Comparison of ENCODE assay signal across 8 cellular contexts in the genomic region with DNA sequence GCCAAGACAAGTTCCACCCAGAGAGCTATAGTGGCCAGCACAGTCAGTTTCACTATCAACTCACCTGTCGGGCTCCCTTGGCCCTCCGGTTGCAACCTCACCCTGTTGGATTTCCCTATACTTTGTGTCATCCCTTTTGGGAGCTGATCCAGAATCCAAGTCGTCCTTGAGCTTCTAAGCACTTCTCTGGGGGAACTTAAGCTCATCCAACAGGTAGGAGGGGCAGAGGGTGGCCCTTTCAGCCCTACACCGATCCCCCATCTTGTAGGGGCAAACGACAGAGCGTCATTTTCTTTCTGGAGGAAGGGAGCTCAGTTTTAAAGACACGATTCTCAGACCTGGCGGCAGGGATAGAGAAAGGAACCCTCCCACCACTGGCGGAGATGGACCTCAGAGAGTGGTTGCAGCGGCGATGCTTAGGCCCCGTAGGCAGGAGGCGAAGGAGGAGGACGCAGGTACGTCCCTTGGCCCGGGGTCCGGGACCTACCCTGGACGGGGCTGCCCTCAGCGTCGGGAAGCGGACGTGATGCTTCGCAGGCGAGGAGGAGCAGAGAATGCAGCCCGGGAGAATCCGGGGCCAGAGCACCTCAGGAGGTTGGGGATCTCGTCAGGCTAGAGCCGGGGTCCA. TPM values are rescaled to one million over a fixed set of nuclear protein-coding genes. Genes with fewer than 3 reads are reported as not detected.
DNase-seq lines count a peak whose midpoint lies in the region; ATAC-seq and TF ChIP-seq lines count a peak whose summit lies in the region.

No MANE protein-coding gene starts in this region.

- peak overlapping the region; percentile 99 for H3K27ac Mint-ChIP-seq in CD8-positive, alpha-beta T cell
- H3K27ac Mint-ChIP-seq in activated naive CD8-positive, alpha-beta T cell treated with anti-CD3 and anti-CD28 coated beads for 36 hours = peak overlapping the region; percentile 91

- TF ChIP-seq EP300 in sigmoid colon (IDR thresholded peaks at IDR 0.05) = no peak

- intact Hi-C loops in CD8-positive, alpha-beta T cell (cut with DNase I, micrococcal nuclease) = loop anchor here (1.0 to 5.0 kb wide), 12 partner anchors 16 to 449 kb away; a partner anchor contains a TSS
- intact Hi-C loops in right cardiac atrium (cut with DNase I) = no loop called here
- intact Hi-C loops in sigmoid colon (cut with DNase I) = loop anchor here (1.0 to 2.0 kb wide), 2 partner anchors 16 to 46 kb away; a partner anchor contains a TSS

- H3K4me1 ChIP-seq in CD8-positive, alpha-beta T cell (ENCODE audit: insufficient read depth, low read length) = peaks cover 22% of the 10 kb centered on the region
- H3K4me1 ChIP-seq in right cardiac atrium (ENCODE audit: control insufficient read depth, insufficient read depth, low read length) (no peaks in the 10 kb centered on the region), sigmoid colon (peaks cover 0 to 31% (median 19%) of the 10 kb centered on the region in 4 donors)

- no peaks in the 10 kb centered on the region for H3K9me3 Mint-ChIP-seq in CD8-positive, alpha-beta T cell
- H3K9me3 Mint-ChIP-seq in activated naive CD8-positive, alpha-beta T cell treated with anti-CD3 and anti-CD28 coated beads for 36 hours = no peaks in the 10 kb centered on the region

- peak in 2 of 7 experiments; percentile 5 to 28 for DNase-seq in CD8-positive, alpha-beta T cell
- DNase-seq in HT-29 (ENCODE audit: low spot score) = peak; percentile 33
- DNase-seq in activated naive CD8-positive, alpha-beta T cell treated with anti-CD3 and anti-CD28 coated beads for 36 hours = no peak
- DNase-seq in right cardiac atrium = no peak
- no peak for DNase-seq in sigmoid colon
- no peak for DNase-seq in NCI-H2171 treated with DMSO at 0.1 percent for 48 hours (lab: John Stamatoyannopoulos, UW)
- no peak for DNase-seq in 8988T

- 1% methylated on average over 28 of the region's 28 CpGs for WGBS in right cardiac atrium
- 1% methylated on average over 28 of the region's 28 CpGs for WGBS in sigmoid colon, 2 donors

- H3K4me1 Mint-ChIP-seq in CD8-positive, alpha-beta T cell (ENCODE audit: low read depth) = peaks cover 35% of the 10 kb centered on the region
- H3K4me1 Mint-ChIP-seq in activated naive CD8-positive, alpha-beta T cell treated with anti-CD3 and anti-CD28 coated beads for 36 hours = peaks cover 27% of the 10 kb centered on the region

- CTCF ChIA-PET in CD8-positive, alpha-beta T cell (lab: Charles Lee) = interaction anchor here (0.6 to 1.2 kb wide), 6 partner anchors 9 to 157 kb away, joined by 3 to 9 read pairs (median 4); no protein-coding TSS in a partner anchor

- TF ChIP-seq POLR2A in sigmoid colon (IDR thresholded peaks at IDR 0.05) = no peak

- H3K27me3 ChIP-seq in CD8-positive, alpha-beta T cell (ENCODE audit: insufficient read depth, low read length) = no peaks in the 10 kb centered on the region
- H3K27me3 ChIP-seq in right cardiac atrium (ENCODE audit: control insufficient read depth, insufficient read depth) = no peaks in the 10 kb centered on the region
- H3K27me3 ChIP-seq in sigmoid colon = no peaks in the 10 kb centered on the region

- POLR2A ChIA-PET in CD8-positive, alpha-beta T cell (lab: Charles Lee) = interaction anchor here (1.0 to 3.7 kb wide), 7 partner anchors 10 to 82 kb away, joined by 3 to 40 read pairs (median 5); a partner anchor contains a TSS

- H3K36me3 Mint-ChIP-seq in CD8-positive, alpha-beta T cell = peaks cover 28% of the 10 kb centered on the region
- peaks cover 3% of the 10 kb centered on the region for H3K36me3 Mint-ChIP-seq in activated naive CD8-positive, alpha-beta T cell treated with anti-CD3 and anti-CD28 coated beads for 36 hours

- no peak for TF ChIP-seq CTCF in CD8-positive, alpha-beta T cell (IDR thresholded peaks at IDR 0.05)
- no peak for TF ChIP-seq CTCF in sigmoid colon (IDR thresholded peaks at IDR 0.05)

- no peaks in the 10 kb centered on the region for H3K36me3 ChIP-seq in CD8-positive, alpha-beta T cell (ENCODE audit: insufficient read depth, low read length)
- H3K36me3 ChIP-seq in sigmoid colon = peaks cover 0 to 7% (median 0%) of the 10 kb centered on the region in 4 donors

- H3K4me3 Mint-ChIP-seq in CD8-positive, alpha-beta T cell = peak overlapping the region; percentile 96
- peak overlapping the region; percentile 92 for H3K4me3 Mint-ChIP-seq in activated naive CD8-positive, alpha-beta T cell treated with anti-CD3 and anti-CD28 coated beads for 36 hours

- peak; percentile 42 for ATAC-seq in CD8-positive, alpha-beta T cell
- ATAC-seq in GM19467 (IDR thresholded peaks at IDR 0.05; ENCODE audit: unreplicated experiment) (peak; percentile 11), right cardiac atrium (peak; percentile 54 to 61)

- H3K9me3 ChIP-seq in CD8-positive, alpha-beta T cell (ENCODE audit: low read length) = no peaks in the 10 kb centered on the region
- no peaks in the 10 kb centered on the region for H3K9me3 ChIP-seq in right cardiac atrium (ENCODE audit: control insufficient read depth, low read length)
- H3K9me3 ChIP-seq in sigmoid colon = no peaks in the 10 kb centered on the region

- peak overlapping the region; percentile 98 for H3K27ac ChIP-seq in CD8-positive, alpha-beta T cell (ENCODE audit: low read depth, low read length)
- H3K27ac ChIP-seq in right cardiac atrium (ENCODE audit: low read length) (peak overlapping the region; percentile 90), sigmoid colon (peak overlapping the region; percentile 83 to 96 (median 91))

- peak overlapping the region; percentile 82 for H3K4me3 ChIP-seq in CD8-positive, alpha-beta T cell (ENCODE audit: low read depth, low read length)
- peak overlapping the region; percentile 94 for H3K4me3 ChIP-seq in right cardiac atrium (ENCODE audit: low read length)
- peak overlapping the region; percentile 95 to 99 (median 98) for H3K4me3 ChIP-seq in sigmoid colon

- H3K27me3 Mint-ChIP-seq in CD8-positive, alpha-beta T cell (ENCODE audit: low read depth) = no peaks in the 10 kb centered on the region
- H3K27me3 Mint-ChIP-seq in activated naive CD8-positive, alpha-beta T cell treated with anti-CD3 and anti-CD28 coated beads for 36 hours = no peaks in the 10 kb centered on the region

RNA-seq across cellular contexts. Expression of a gene that starts 0.5 kb away (rescaled TPM):
- 10 to 100 TPM; 35.9 to 45.2 TPM for total RNA-seq in CD8-positive, alpha-beta T cell
- 17.2 and 18.5 TPM in 2 replicates for total RNA-seq in HT-29 (2014; rRNA removed; shearing (Covaris generic))
- 10 to 100 TPM; 13.7 to 14.4 TPM for total RNA-seq in activated naive CD8-positive, alpha-beta T cell treated with anti-CD3 and anti-CD28 coated beads for 36 hours
- total RNA-seq in right cardiac atrium (10 to 100 TPM; 40.6 to 56.8 (median 47.2) TPM), sigmoid colon (10 to 100 TPM; 41.6 to 65.4 (median 51.9) TPM)
- polyA plus RNA-seq in right cardiac atrium (34.7 TPM), sigmoid colon (10 to 100 TPM; 30.0 to 37.9 (median 34.8) TPM)

RNA-seq across cellular contexts. Expression of a gene that starts 15.8 kb away (rescaled TPM):
- total RNA-seq in CD8-positive, alpha-beta T cell = 10 to 100 TPM; 30.7 to 35.0 TPM
- 24.0 and 25.4 TPM in 2 replicates for total RNA-seq in HT-29 (2014; rRNA removed; shearing (Covaris generic))
- total RNA-seq in activated naive CD8-positive, alpha-beta T cell treated with anti-CD3 and anti-CD28 coated beads for 36 hours = 10 to 100 TPM; 16.3 to 18.8 TPM
- 10 to 100 TPM; 15.8 to 20.8 (median 19.3) TPM for total RNA-seq in right cardiac atrium
- polyA plus RNA-seq in right cardiac atrium = 12.5 TPM
- 10 to 100 TPM; 13.0 to 25.8 (median 17.8) TPM for total RNA-seq in sigmoid colon
- 10 to 100 TPM in 2 of 3 donors, 1 to 10 TPM in 1; 9.0 to 18.0 (median 10.4) TPM for polyA plus RNA-seq in sigmoid colon

RNA-seq across cellular contexts. Expression of a gene that starts 47.1 kb away (rescaled TPM):
- total RNA-seq in CD8-positive, alpha-beta T cell = 1 to 10 TPM; 6.2 to 6.4 TPM
- total RNA-seq in HT-29 (2014; rRNA removed; shearing (Covaris generic)) = 52.1 and 70.8 TPM in 2 replicates
- 10 to 100 TPM; 20.1 to 22.9 TPM for total RNA-seq in activated naive CD8-positive, alpha-beta T cell treated with anti-CD3 and anti-CD28 coated beads for 36 hours
- 10 to 100 TPM; 42.9 to 70.5 (median 56.6) TPM for total RNA-seq in right cardiac atrium
- 64.5 TPM for polyA plus RNA-seq in right cardiac atrium
- 10 to 100 TPM in 2 of 4 donors, 1 to 10 TPM in 2; 5.9 to 15.7 (median 9.0) TPM for total RNA-seq in sigmoid colon
- 10 to 100 TPM; 30.6 to 49.0 (median 37.9) TPM for polyA plus RNA-seq in sigmoid colon

RNA-seq across cellular contexts. Expression of a gene that starts 47.3 kb away (rescaled TPM):
- total RNA-seq in CD8-positive, alpha-beta T cell = 10 to 100 TPM; 25.5 to 29.6 TPM
- total RNA-seq in HT-29 (2014; rRNA removed; shearing (Covaris generic)) = 160 and 195 TPM in 2 replicates
- 10 to 100 TPM; 47.1 to 52.6 TPM for total RNA-seq in activated naive CD8-positive, alpha-beta T cell treated with anti-CD3 and anti-CD28 coated beads for 36 hours
- total RNA-seq in right cardiac atrium = 10 to 100 TPM in 1 of 4 donors, 1 to 10 TPM in 3; 8.3 to 11.5 (median 9.4) TPM
- polyA plus RNA-seq in right cardiac atrium = 13.1 TPM
- total RNA-seq in sigmoid colon = 10 to 100 TPM; 13.3 to 46.2 (median 15.3) TPM
- 100 to 1,000 TPM in 1 of 3 donors, 10 to 100 TPM in 2; 72.6 to 123 (median 73.9) TPM for polyA plus RNA-seq in sigmoid colon

RNA-seq across cellular contexts. Expression of a gene that starts 58.4 kb away (rescaled TPM):
- total RNA-seq in CD8-positive, alpha-beta T cell = 10 to 100 TPM; 25.0 to 25.2 TPM
- total RNA-seq in HT-29 (2014; rRNA removed; shearing (Covaris generic)) = 97.6 and 121 TPM in 2 replicates
- 100 to 1,000 TPM; 109 to 111 TPM for total RNA-seq in activated naive CD8-positive, alpha-beta T cell treated with anti-CD3 and anti-CD28 coated beads for 36 hours
- total RNA-seq in right cardiac atrium (10 to 100 TPM; 13.4 to 22.1 (median 17.2) TPM), sigmoid colon (10 to 100 TPM; 12.1 to 31.6 (median 25.9) TPM)
- polyA plus RNA-seq in right cardiac atrium (11.9 TPM), sigmoid colon (10 to 100 TPM in 1 of 3 donors, 1 to 10 TPM in 2; 4.8 to 28.1 (median 5.8) TPM)

Comparison
In these comparisons a context has a peak if more than half of its experiments do, and no peak if none do; other contexts are left out.
1. intact Hi-C loops: an anchor here in CD8-positive, alpha-beta T cell (1.0 to 5.0 kb wide) and sigmoid colon (1.0 to 2.0 kb wide); none called in right cardiac atrium.